Comparison of ENCODE assay signal across 12 cellular contexts in genomic region chr3:15631426-15632211, GRCh38. TPM values are rescaled to one million over a fixed set of nuclear protein-coding genes. Genes with fewer than 3 reads are reported as not detected.
DNase-seq lines count a peak whose midpoint lies in the region; ATAC-seq, FAIRE-seq and TF ChIP-seq lines count a peak whose summit lies in the region.
"Had no signal": no experiment of that assay in that cellular context is flagged by ENCODE, and none has a peak within 500 bp of the region (broad histone marks: within the 10 kb centered on the region; RNA-seq: fewer than 3 reads in every experiment).

No MANE protein-coding gene starts in this region.

- no TSS peak for BruUV-seq in PC-9 (replicated peaks; lab: Mats Ljungman, UMichigan)

- H3K9me3 ChIP-seq in BLaER1 treated with 17β-estradiol and CSF1 and Interleukin-3, amounts not matched to agents 10 nM and 100 nM (replicated peaks in 1 of 11), result no peaks in the 10 kb centered on the region
- H3K9me3 ChIP-seq in PC-9 (ENCODE audit: insufficient read depth, low read depth) (no peaks in the 10 kb centered on the region), ascending aorta (no peaks in the 10 kb centered on the region)
- H3K9me3 ChIP-seq: body of pancreas, esophagus squamous epithelium, thoracic aorta had no signal

- no peak overlapping the region for H3K4me3 Mint-ChIP-seq in endothelial cell (ENCODE audit: unreplicated experiment)
- H3K4me3 Mint-ChIP-seq in progenitor cell of endocrine pancreas (ENCODE audit: low read depth), result no peak overlapping the region

- H3K9ac ChIP-seq in BLaER1 treated with 17β-estradiol and CSF1 and Interleukin-3, amounts not matched to agents 10 nM and 100 nM, result no peak overlapping the region

- H3K4me3 ChIP-seq in BLaER1 treated with 17β-estradiol and CSF1 and Interleukin-3, amounts not matched to agents 10 nM and 100 nM, result no peak overlapping the region
- no peak overlapping the region for H3K4me3 ChIP-seq in PC-9
- no peak overlapping the region for H3K4me3 ChIP-seq in ascending aorta
- H3K4me3 ChIP-seq: body of pancreas had no signal

- no peaks in the 10 kb centered on the region; the same call in 1 of the 2 replicates for H3K79me2 ChIP-seq in PC-9 (ENCODE audit: low read depth)

- H3K27me3 ChIP-seq in BLaER1 treated with 17β-estradiol and CSF1 and Interleukin-3, amounts not matched to agents 10 nM and 100 nM, result no peaks in the 10 kb centered on the region
- H3K27me3 ChIP-seq in PC-9 (ENCODE audit: insufficient read depth, low read depth) (no peaks in the 10 kb centered on the region), ascending aorta (no peaks in the 10 kb centered on the region)
- H3K27me3 ChIP-seq: body of pancreas, esophagus squamous epithelium had no signal

- H3K9me3 Mint-ChIP-seq in endothelial cell (ENCODE audit: unreplicated experiment) (no peaks in the 10 kb centered on the region), progenitor cell of endocrine pancreas (ENCODE audit: low read depth) (no peaks in the 10 kb centered on the region)

- intact Hi-C loops in PC-9 (cut with micrococcal nuclease; ENCODE audit: unreplicated experiment), result loop anchor here (1.0 to 10.0 kb wide), 5 partner anchors 16 to 636 kb away; partner anchors contain the start of gene OXNAD1
- intact Hi-C loops in ascending aorta (cut with DNase I), result loop anchor here (2.0 to 5.0 kb wide), 2 partner anchors 181 to 616 kb away; no protein-coding TSS in a partner anchor

- H3K27ac ChIP-seq in BLaER1 treated with 17β-estradiol and CSF1 and Interleukin-3, amounts not matched to agents 10 nM and 100 nM, result no peak overlapping the region
- H3K27ac ChIP-seq in PC-9, result peak overlapping the region; percentile 79
- no peak overlapping the region for H3K27ac ChIP-seq in ascending aorta

- no peaks in the 10 kb centered on the region for H3K36me3 ChIP-seq in BLaER1 treated with 17β-estradiol and CSF1 and Interleukin-3, amounts not matched to agents 10 nM and 100 nM
- H3K36me3 ChIP-seq in PC-9 (ENCODE audit: low read depth), result no peaks in the 10 kb centered on the region
- H3K36me3 ChIP-seq in ascending aorta, result no peaks in the 10 kb centered on the region
- H3K36me3 ChIP-seq: esophagus squamous epithelium, thoracic aorta had no signal

- CTCF ChIA-PET in PC-9 (lab: Charles Lee), result interaction anchor here (1.7 kb wide), 1 partner anchor 181 kb away, joined by 3 read pairs; no protein-coding TSS in a partner anchor

- H3K4me2 ChIP-seq in BLaER1 treated with 17β-estradiol and CSF1 and Interleukin-3, amounts not matched to agents 10 nM and 100 nM, result peak overlapping the region in 6 of 11 experiments; percentile 7 to 68 (median 52); a peak in 8 of 22 replicates
- H3K4me2 ChIP-seq in PC-9, result peak overlapping the region; percentile 64

- DNase-seq in PC-9, result no peak
- no peak for DNase-seq in endothelial cell (ENCODE audit: low spot score)
- DNase-seq in progenitor cell of endocrine pancreas (ENCODE audit: low spot score, unreplicated experiment), result no peak
- no peak for DNase-seq in AG08395 (ENCODE audit: low spot score)
- no peak for DNase-seq in ascending aorta (ENCODE audit: low spot score in 2 of 2)
- no peak for DNase-seq in D721Med (ENCODE audit: insufficient read length, low spot score)
- DNase-seq: body of pancreas, esophagus squamous epithelium, kidney had no signal

- peaks cover 50% of the 10 kb centered on the region for H3K4me1 Mint-ChIP-seq in endothelial cell (ENCODE audit: unreplicated experiment)
- H3K4me1 Mint-ChIP-seq in progenitor cell of endocrine pancreas (ENCODE audit: low read depth), result peaks cover 23% of the 10 kb centered on the region

- H4K20me1 ChIP-seq in BLaER1 treated with 17β-estradiol and CSF1 and Interleukin-3, amounts not matched to agents 10 nM and 100 nM, result no peaks in the 10 kb centered on the region
- H4K20me1 ChIP-seq in PC-9 (ENCODE audit: insufficient read depth), result no peaks in the 10 kb centered on the region

- H3K36me3 Mint-ChIP-seq in endothelial cell (ENCODE audit: low read depth, unreplicated experiment) (no peaks in the 10 kb centered on the region), progenitor cell of endocrine pancreas (ENCODE audit: insufficient read depth) (peaks cover 2% of the 10 kb centered on the region)

- peaks cover 12 to 48% (median 28%) of the 10 kb centered on the region in 10 experiments; a peak in 19 of 20 replicates for H3K4me1 ChIP-seq in BLaER1 treated with 17β-estradiol and CSF1 and Interleukin-3, amounts not matched to agents 10 nM and 100 nM
- peaks cover 70% of the 10 kb centered on the region for H3K4me1 ChIP-seq in PC-9 (replicated peaks; ENCODE audit: insufficient read depth)
- peaks cover 14 to 26% of the 10 kb centered on the region in 2 donors for H3K4me1 ChIP-seq in ascending aorta

- H3K27ac Mint-ChIP-seq in endothelial cell (ENCODE audit: unreplicated experiment) (peak overlapping the region; percentile 91), progenitor cell of endocrine pancreas (peak overlapping the region; percentile 37)

- FAIRE-seq in D721Med (lab: Jason Lieb, UNC), result no peak
- FAIRE-seq: kidney had no signal

- no peak overlapping the region for H2AFZ ChIP-seq in PC-9

- POLR2A ChIA-PET in PC-9 (lab: Charles Lee; ENCODE audit: unreplicated experiment), result no interaction called here

- TF ChIP-seq CTCF in PC-9 (conservative IDR thresholded peaks at IDR 0.05), result no peak
- no peak for TF ChIP-seq CTCF in endothelial cell (IDR thresholded peaks at IDR 0.05; ENCODE audit: unreplicated experiment)
- TF ChIP-seq CTCF in progenitor cell of endocrine pancreas (IDR thresholded peaks at IDR 0.05; ENCODE audit: unreplicated experiment), result no peak
- TF ChIP-seq CTCF in ascending aorta (IDR thresholded peaks at IDR 0.05), result no peak
- no peak for TF ChIP-seq CTCF in D721Med (IDR thresholded peaks at IDR 0.05; ENCODE audit: insufficient read depth, missing control alignments)

- H3K27me3 Mint-ChIP-seq in endothelial cell (ENCODE audit: unreplicated experiment) (peaks cover 10% of the 10 kb centered on the region), progenitor cell of endocrine pancreas (no peaks in the 10 kb centered on the region)

- ATAC-seq in GM18511 (IDR thresholded peaks at IDR 0.05; ENCODE audit: unreplicated experiment), result no peak
- ATAC-seq: body of pancreas had no signal

- peaks cover 48% of the 10 kb centered on the region for H3F3A ChIP-seq in PC-9 (ENCODE audit: insufficient read depth, low read depth)

- H3K9me2 ChIP-seq in PC-9 (ENCODE audit: insufficient read depth), result no peaks in the 10 kb centered on the region

RNA-seq across cellular contexts. Expression of gene BTD, which starts 30.1 kb away (rescaled TPM):
- 15.6 and 18.1 TPM in 2 replicates for total RNA-seq in PC-9 (2021)
- total RNA-seq in endothelial cell (ENCODE audit: unreplicated experiment), result 13.1 TPM
- total RNA-seq in progenitor cell of endocrine pancreas, result 26.9 and 28.9 TPM in 2 replicates
- 11.8 TPM for total RNA-seq in ascending aorta

RNA-seq across cellular contexts. Expression of gene HACL1, which starts 30.2 kb away (rescaled TPM):
- total RNA-seq in PC-9 (2021), result 28.7 and 31.7 TPM in 2 replicates
- total RNA-seq in endothelial cell (ENCODE audit: unreplicated experiment), result 17.5 TPM
- total RNA-seq in progenitor cell of endocrine pancreas, result 24.4 and 25.9 TPM in 2 replicates
- 13.8 TPM for total RNA-seq in ascending aorta
